In genomic region chr6:73560853-73561407, GRCh38 we compare ENCODE assay signal across 1 cellular context.
TF ChIP-seq lines count a peak whose summit lies in the region.

No MANE protein-coding gene starts in this region.

TF ChIP-seq in SK-N-SH, 30 proteins besides CTCF, POLR2A, EP300 and RAD21 (continued from another document):
- TF ChIP-seq ZBTB33 (IDR thresholded peaks at IDR 0.05; ENCODE audit: borderline replicate concordance, low read depth) = no peak
- no peak for TF ChIP-seq SMC3 (IDR thresholded peaks at IDR 0.05; ENCODE audit: low read depth, low read length)
- TF ChIP-seq ELF1 (IDR thresholded peaks at IDR 0.05) = no peak
- no peak for TF ChIP-seq YY1 (IDR thresholded peaks at IDR 0.05; ENCODE audit: low read depth)
- no peak for TF ChIP-seq MAX (IDR thresholded peaks at IDR 0.05; ENCODE audit: low read depth)
- no peak for TF ChIP-seq FOSL2 (IDR thresholded peaks at IDR 0.05; ENCODE audit: borderline replicate concordance, low read depth)
- no peak for TF ChIP-seq RCOR1 (IDR thresholded peaks at IDR 0.05; ENCODE audit: low read length)
- TF ChIP-seq USF1 (IDR thresholded peaks at IDR 0.05; ENCODE audit: borderline replicate concordance, low read depth) = no peak
- no peak for TF ChIP-seq FOXM1 (IDR thresholded peaks at IDR 0.05; ENCODE audit: low read depth)
- no peak for TF ChIP-seq NFIC (IDR thresholded peaks at IDR 0.05; ENCODE audit: borderline replicate concordance)
- TF ChIP-seq REST (IDR thresholded peaks at IDR 0.05; ENCODE audit: low read depth, low read length) = no peak
- no peak for TF ChIP-seq EZH2phosphoT487 (IDR thresholded peaks at IDR 0.05; ENCODE audit: borderline replicate concordance, low read depth)
- no peak for TF ChIP-seq USF2 (IDR thresholded peaks at IDR 0.05; ENCODE audit: borderline replicate concordance, low read depth, low read length)
- TF ChIP-seq JUND (IDR thresholded peaks at IDR 0.05) = no peak
- no peak for TF ChIP-seq TCF12 (IDR thresholded peaks at IDR 0.05)
- no peak for TF ChIP-seq CHD2 (IDR thresholded peaks at IDR 0.05; ENCODE audit: low read length, partially characterized antibody)
TF ChIP-seq in SK-N-SH: peak in this region for 0.
